1 cellular context compared by ENCODE assay signal in the genomic region with DNA sequence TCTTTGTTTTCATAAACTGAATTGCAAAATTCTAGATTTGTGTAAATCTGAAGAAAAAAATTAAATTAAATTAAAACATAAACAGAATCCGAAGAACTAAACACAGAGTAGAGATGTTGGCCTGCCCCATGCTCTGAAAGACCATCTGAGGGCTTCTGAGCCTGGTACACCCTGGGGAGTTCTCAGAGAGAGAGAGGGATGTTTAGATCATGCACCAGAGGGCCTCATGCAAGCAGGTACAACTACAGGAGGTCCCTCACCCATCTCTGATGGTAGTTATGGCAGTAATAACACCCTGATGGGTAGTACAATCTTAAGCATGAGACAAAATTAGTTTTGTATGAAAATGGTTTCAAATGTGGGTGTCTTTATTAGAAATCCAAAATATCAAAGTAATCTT.
TF ChIP-seq lines count a peak whose summit lies in the region.

No MANE protein-coding gene starts in this region.

TF ChIP-seq in GM23338, 12 proteins besides CTCF, POLR2A, EP300 and RAD21 (continued from another document):
- TF ChIP-seq, protein P1, sequence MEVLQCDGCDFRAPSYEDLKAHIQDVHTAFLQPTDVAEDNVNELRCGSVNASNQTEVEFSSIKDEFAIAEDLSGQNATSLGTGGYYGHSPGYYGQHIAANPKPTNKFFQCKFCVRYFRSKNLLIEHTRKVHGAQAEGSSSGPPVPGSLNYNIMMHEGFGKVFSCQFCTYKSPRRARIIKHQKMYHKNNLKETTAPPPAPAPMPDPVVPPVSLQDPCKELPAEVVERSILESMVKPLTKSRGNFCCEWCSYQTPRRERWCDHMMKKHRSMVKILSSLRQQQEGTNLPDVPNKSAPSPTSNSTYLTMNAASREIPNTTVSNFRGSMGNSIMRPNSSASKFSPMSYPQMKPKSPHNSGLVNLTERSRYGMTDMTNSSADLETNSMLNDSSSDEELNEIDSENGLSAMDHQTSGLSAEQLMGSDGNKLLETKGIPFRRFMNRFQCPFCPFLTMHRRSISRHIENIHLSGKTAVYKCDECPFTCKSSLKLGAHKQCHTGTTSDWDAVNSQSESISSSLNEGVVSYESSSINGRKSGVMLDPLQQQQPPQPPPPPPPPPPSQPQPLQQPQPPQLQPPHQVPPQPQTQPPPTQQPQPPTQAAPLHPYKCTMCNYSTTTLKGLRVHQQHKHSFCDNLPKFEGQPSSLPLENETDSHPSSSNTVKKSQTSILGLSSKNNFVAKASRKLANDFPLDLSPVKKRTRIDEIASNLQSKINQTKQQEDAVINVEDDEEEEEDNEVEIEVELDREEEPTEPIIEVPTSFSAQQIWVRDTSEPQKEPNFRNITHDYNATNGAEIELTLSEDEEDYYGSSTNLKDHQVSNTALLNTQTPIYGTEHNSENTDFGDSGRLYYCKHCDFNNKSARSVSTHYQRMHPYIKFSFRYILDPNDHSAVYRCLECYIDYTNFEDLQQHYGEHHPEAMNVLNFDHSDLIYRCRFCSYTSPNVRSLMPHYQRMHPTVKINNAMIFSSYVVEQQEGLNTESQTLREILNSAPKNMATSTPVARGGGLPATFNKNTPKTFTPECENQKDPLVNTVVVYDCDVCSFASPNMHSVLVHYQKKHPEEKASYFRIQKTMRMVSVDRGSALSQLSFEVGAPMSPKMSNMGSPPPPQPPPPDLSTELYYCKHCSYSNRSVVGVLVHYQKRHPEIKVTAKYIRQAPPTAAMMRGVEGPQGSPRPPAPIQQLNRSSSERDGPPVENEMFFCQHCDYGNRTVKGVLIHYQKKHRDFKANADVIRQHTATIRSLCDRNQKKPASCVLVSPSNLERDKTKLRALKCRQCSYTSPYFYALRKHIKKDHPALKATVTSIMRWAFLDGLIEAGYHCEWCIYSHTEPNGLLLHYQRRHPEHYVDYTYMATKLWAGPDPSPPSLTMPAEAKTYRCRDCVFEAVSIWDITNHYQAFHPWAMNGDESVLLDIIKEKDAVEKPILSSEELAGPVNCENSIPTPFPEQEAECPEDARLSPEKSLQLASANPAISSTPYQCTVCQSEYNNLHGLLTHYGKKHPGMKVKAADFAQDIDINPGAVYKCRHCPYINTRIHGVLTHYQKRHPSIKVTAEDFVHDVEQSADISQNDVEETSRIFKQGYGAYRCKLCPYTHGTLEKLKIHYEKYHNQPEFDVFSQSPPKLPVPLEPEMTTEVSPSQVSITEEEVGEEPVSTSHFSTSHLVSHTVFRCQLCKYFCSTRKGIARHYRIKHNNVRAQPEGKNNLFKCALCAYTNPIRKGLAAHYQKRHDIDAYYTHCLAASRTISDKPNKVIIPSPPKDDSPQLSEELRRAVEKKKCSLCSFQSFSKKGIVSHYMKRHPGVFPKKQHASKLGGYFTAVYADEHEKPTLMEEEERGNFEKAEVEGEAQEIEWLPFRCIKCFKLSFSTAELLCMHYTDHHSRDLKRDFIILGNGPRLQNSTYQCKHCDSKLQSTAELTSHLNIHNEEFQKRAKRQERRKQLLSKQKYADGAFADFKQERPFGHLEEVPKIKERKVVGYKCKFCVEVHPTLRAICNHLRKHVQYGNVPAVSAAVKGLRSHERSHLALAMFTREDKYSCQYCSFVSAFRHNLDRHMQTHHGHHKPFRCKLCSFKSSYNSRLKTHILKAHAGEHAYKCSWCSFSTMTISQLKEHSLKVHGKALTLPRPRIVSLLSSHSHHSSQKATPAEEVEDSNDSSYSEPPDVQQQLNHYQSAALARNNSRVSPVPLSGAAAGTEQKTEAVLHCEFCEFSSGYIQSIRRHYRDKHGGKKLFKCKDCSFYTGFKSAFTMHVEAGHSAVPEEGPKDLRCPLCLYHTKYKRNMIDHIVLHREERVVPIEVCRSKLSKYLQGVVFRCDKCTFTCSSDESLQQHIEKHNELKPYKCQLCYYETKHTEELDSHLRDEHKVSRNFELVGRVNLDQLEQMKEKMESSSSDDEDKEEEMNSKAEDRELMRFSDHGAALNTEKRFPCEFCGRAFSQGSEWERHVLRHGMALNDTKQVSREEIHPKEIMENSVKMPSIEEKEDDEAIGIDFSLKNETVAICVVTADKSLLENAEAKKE (CRISPR knock-in tag; IDR thresholded peaks at IDR 0.05), result no peak
- TF ChIP-seq POLR2AphosphoS5 (IDR thresholded peaks at IDR 0.05; ENCODE audit: low read depth) (no peak), EZH2phosphoT487 (IDR thresholded peaks at IDR 0.05; ENCODE audit: unreplicated experiment) (no peak), EZH2 (IDR thresholded peaks at IDR 0.05; ENCODE audit: low read depth, unreplicated experiment) (no peak), NANOG (IDR thresholded peaks at IDR 0.05; ENCODE audit: borderline replicate concordance) (no peak), STAT1 (IDR thresholded peaks at IDR 0.05; ENCODE audit: unreplicated experiment) (no peak), CREB1 (CRISPR knock-in tag; IDR thresholded peaks at IDR 0.05; ENCODE audit: low read depth) (no peak), JUNB (IDR thresholded peaks at IDR 0.05; ENCODE audit: unreplicated experiment) (no peak)
- TF ChIP-seq, protein P2, sequence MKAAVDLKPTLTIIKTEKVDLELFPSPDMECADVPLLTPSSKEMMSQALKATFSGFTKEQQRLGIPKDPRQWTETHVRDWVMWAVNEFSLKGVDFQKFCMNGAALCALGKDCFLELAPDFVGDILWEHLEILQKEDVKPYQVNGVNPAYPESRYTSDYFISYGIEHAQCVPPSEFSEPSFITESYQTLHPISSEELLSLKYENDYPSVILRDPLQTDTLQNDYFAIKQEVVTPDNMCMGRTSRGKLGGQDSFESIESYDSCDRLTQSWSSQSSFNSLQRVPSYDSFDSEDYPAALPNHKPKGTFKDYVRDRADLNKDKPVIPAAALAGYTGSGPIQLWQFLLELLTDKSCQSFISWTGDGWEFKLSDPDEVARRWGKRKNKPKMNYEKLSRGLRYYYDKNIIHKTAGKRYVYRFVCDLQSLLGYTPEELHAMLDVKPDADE (IDR thresholded peaks at IDR 0.05), result no peak
- TF ChIP-seq, protein P3, sequence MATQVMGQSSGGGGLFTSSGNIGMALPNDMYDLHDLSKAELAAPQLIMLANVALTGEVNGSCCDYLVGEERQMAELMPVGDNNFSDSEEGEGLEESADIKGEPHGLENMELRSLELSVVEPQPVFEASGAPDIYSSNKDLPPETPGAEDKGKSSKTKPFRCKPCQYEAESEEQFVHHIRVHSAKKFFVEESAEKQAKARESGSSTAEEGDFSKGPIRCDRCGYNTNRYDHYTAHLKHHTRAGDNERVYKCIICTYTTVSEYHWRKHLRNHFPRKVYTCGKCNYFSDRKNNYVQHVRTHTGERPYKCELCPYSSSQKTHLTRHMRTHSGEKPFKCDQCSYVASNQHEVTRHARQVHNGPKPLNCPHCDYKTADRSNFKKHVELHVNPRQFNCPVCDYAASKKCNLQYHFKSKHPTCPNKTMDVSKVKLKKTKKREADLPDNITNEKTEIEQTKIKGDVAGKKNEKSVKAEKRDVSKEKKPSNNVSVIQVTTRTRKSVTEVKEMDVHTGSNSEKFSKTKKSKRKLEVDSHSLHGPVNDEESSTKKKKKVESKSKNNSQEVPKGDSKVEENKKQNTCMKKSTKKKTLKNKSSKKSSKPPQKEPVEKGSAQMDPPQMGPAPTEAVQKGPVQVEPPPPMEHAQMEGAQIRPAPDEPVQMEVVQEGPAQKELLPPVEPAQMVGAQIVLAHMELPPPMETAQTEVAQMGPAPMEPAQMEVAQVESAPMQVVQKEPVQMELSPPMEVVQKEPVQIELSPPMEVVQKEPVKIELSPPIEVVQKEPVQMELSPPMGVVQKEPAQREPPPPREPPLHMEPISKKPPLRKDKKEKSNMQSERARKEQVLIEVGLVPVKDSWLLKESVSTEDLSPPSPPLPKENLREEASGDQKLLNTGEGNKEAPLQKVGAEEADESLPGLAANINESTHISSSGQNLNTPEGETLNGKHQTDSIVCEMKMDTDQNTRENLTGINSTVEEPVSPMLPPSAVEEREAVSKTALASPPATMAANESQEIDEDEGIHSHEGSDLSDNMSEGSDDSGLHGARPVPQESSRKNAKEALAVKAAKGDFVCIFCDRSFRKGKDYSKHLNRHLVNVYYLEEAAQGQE (IDR thresholded peaks at IDR 0.05; ENCODE audit: unreplicated experiment), result no peak
TF ChIP-seq in GM23338: peak in this region for 0.
